ENCODE assay signal across 35 cellular contexts in genomic region chr22:33035276-33035863, GRCh38. TPM values are rescaled to one million over a fixed set of nuclear protein-coding genes. Genes with fewer than 3 reads are reported as not detected.
"Had no signal": no experiment of that assay in that cellular context is flagged by ENCODE, and none has a peak within 500 bp of the region (broad histone marks: within the 10 kb centered on the region; RNA-seq: fewer than 3 reads in every experiment).

No MANE protein-coding gene starts in this region.

- H3K36me3 Mint-ChIP-seq: activated CD4-positive, alpha-beta memory T cell treated with anti-CD3 and anti-CD28 coated beads for 36 hours; activated naive CD8-positive, alpha-beta T cell treated with anti-CD3 and anti-CD28 coated beads for 36 hours; immature natural killer cell; stimulated activated memory B cell treated with anti-CD40 and anti-IgM and Interleukin-4, amounts not matched to agents 10 μg/mL and 1 μg/mL and 100 μg/mL, for 72 hours had no signal

- H3K9me3 Mint-ChIP-seq: activated CD4-positive, alpha-beta memory T cell treated with anti-CD3 and anti-CD28 coated beads for 36 hours; activated naive CD4-positive, alpha-beta T cell treated with anti-CD3 and anti-CD28 coated beads for 36 hours; activated naive CD8-positive, alpha-beta T cell treated with anti-CD3 and anti-CD28 coated beads for 36 hours; activated T-helper 1 cell treated with anti-CD3 and anti-CD28 coated beads, Interleukin-12 subunit alpha, Interleukin-12 subunit beta, Interleukin-2, Interleukin-4 antibody, amounts not matched to agents 30 ng/mL and 10 ng/mL and 1 ng/mL, durations not matched to agents 14 hours and 24 hours and 36 hours; brain; effector memory CD8-positive, alpha-beta T cell; immature natural killer cell; nephron; stimulated activated memory B cell treated with anti-CD40 and anti-IgM and Interleukin-4, amounts not matched to agents 10 μg/mL and 1 μg/mL and 100 μg/mL, for 72 hours; stimulated activated naive CD8-positive, alpha-beta T cell treated with anti-CD3 and anti-CD28 coated beads, Interleukin-15, amount 100 ng/mL, for 72 hours; T-helper 2 cell treated with Interferon-gamma antibody and Interleukin-4, amounts not matched to agents 5 μg/mL and 100 μg/mL, for 36 hours had no signal

- H3K36me3 ChIP-seq: adrenal gland, ascending aorta, gastroesophageal sphincter, left ventricle myocardium inferior, upper lobe of left lung had no signal

- H3K4me1 ChIP-seq: adrenal gland, ascending aorta, left ventricle myocardium inferior, upper lobe of left lung had no signal

- H3K27ac Mint-ChIP-seq: activated CD4-positive, alpha-beta memory T cell treated with anti-CD3 and anti-CD28 coated beads for 36 hours; activated naive CD4-positive, alpha-beta T cell treated with anti-CD3 and anti-CD28 coated beads for 36 hours; activated naive CD8-positive, alpha-beta T cell treated with anti-CD3 and anti-CD28 coated beads for 36 hours; activated T-helper 1 cell treated with anti-CD3 and anti-CD28 coated beads, Interleukin-12 subunit alpha, Interleukin-12 subunit beta, Interleukin-2, Interleukin-4 antibody, amounts not matched to agents 30 ng/mL and 10 ng/mL and 1 ng/mL, durations not matched to agents 14 hours and 24 hours and 36 hours; effector memory CD8-positive, alpha-beta T cell; immature natural killer cell; stimulated activated memory B cell treated with anti-CD40 and anti-IgM and Interleukin-4, amounts not matched to agents 10 μg/mL and 1 μg/mL and 100 μg/mL, for 72 hours; T-helper 2 cell treated with Interferon-gamma antibody and Interleukin-4, amounts not matched to agents 5 μg/mL and 100 μg/mL, for 36 hours had no signal

- H3K27ac ChIP-seq: ascending aorta, coronary artery, gastroesophageal sphincter, left ventricle myocardium inferior, upper lobe of left lung had no signal

- H3K4me3 Mint-ChIP-seq: activated CD4-positive, alpha-beta memory T cell treated with anti-CD3 and anti-CD28 coated beads for 36 hours; activated naive CD4-positive, alpha-beta T cell treated with anti-CD3 and anti-CD28 coated beads for 36 hours; activated naive CD8-positive, alpha-beta T cell treated with anti-CD3 and anti-CD28 coated beads for 36 hours; activated T-helper 1 cell treated with anti-CD3 and anti-CD28 coated beads, Interleukin-12 subunit alpha, Interleukin-12 subunit beta, Interleukin-2, Interleukin-4 antibody, amounts not matched to agents 30 ng/mL and 10 ng/mL and 1 ng/mL, durations not matched to agents 14 hours and 24 hours and 36 hours; brain; effector memory CD8-positive, alpha-beta T cell; immature natural killer cell; nephron; stimulated activated memory B cell treated with anti-CD40 and anti-IgM and Interleukin-4, amounts not matched to agents 10 μg/mL and 1 μg/mL and 100 μg/mL, for 72 hours; stimulated activated naive CD8-positive, alpha-beta T cell treated with anti-CD3 and anti-CD28 coated beads, Interleukin-15, amount 100 ng/mL, for 72 hours; T-helper 2 cell treated with Interferon-gamma antibody and Interleukin-4, amounts not matched to agents 5 μg/mL and 100 μg/mL, for 36 hours had no signal

- H3K4me3 ChIP-seq: adrenal gland, ascending aorta, coronary artery, dorsolateral prefrontal cortex, gastroesophageal sphincter, left ventricle myocardium inferior, smooth muscle cell, upper lobe of left lung had no signal

- H3K27me3 ChIP-seq: adrenal gland, ascending aorta, upper lobe of left lung had no signal

- DNase-seq: activated CD4-positive, alpha-beta memory T cell treated with anti-CD3 and anti-CD28 coated beads for 36 hours; activated CD4-positive, alpha-beta T cell treated with anti-CD3 and anti-CD28 coated beads for 48 hours; activated CD8-positive, alpha-beta memory T cell treated with anti-CD3 and anti-CD28 coated beads, Interleukin-2, amount 50 U/mL, for 4 hours; activated effector memory CD4-positive, alpha-beta T cell treated with anti-CD3 and anti-CD28 coated beads, Interleukin-2, amount 50 U/mL, for 16 hours; activated naive CD4-positive, alpha-beta T cell treated with anti-CD3 and anti-CD28 coated beads for 36 hours; activated naive CD8-positive, alpha-beta T cell treated with anti-CD3 and anti-CD28 coated beads for 36 hours; activated T-cell treated with anti-CD3 and anti-CD28 coated beads, Interleukin-2, amount 50 U/mL, for 1 hour; dorsolateral prefrontal cortex; effector memory CD8-positive, alpha-beta T cell; hippocampal formation; immature natural killer cell; left ventricle myocardium inferior; stimulated activated CD4-positive, alpha-beta T cell treated with anti-CD3 and anti-CD28 coated beads, Interleukin-1b, Interleukin-23, amount 100 ng/mL, for 48 hours; stimulated activated CD4-positive, alpha-beta T cell treated with anti-CD3 and anti-CD28 coated beads, Interleukin-4, amount 100 ng/mL, for 4 hours; stimulated activated CD8-positive, alpha-beta memory T cell treated with anti-CD3 and anti-CD28 coated beads, Interleukin-4, amount 100 ng/mL, for 48 hours; stimulated activated naive CD8-positive, alpha-beta T cell treated with anti-CD3 and anti-CD28 coated beads, Interleukin-15, amount 100 ng/mL, for 72 hours; substantia nigra; T-helper 1 cell; upper lobe of left lung had no signal

- ATAC-seq: effector memory CD8-positive, alpha-beta T cell; gastroesophageal sphincter; sciatic nerve; stimulated activated memory B cell treated with anti-CD40 and anti-IgM and Interleukin-4, amounts not matched to agents 10 μg/mL and 1 μg/mL and 100 μg/mL, for 72 hours; stimulated activated naive CD8-positive, alpha-beta T cell treated with anti-CD3 and anti-CD28 coated beads, Interleukin-15, amount 100 ng/mL, for 72 hours had no signal

- H3K9me3 ChIP-seq: adrenal gland, ascending aorta, gastroesophageal sphincter, left ventricle myocardium inferior, upper lobe of left lung had no signal

- H3K4me1 Mint-ChIP-seq: activated naive CD8-positive, alpha-beta T cell treated with anti-CD3 and anti-CD28 coated beads for 36 hours; immature natural killer cell; nephron; stimulated activated memory B cell treated with anti-CD40 and anti-IgM and Interleukin-4, amounts not matched to agents 10 μg/mL and 1 μg/mL and 100 μg/mL, for 72 hours; stimulated activated naive CD8-positive, alpha-beta T cell treated with anti-CD3 and anti-CD28 coated beads, Interleukin-15, amount 100 ng/mL, for 72 hours had no signal

RNA-seq across cellular contexts. Expression of gene SYN3, which starts 22.8 kb away (rescaled TPM):
- total RNA-seq: activated CD4-positive, alpha-beta memory T cell treated with anti-CD3 and anti-CD28 coated beads for 36 hours; activated CD8-positive, alpha-beta memory T cell treated with anti-CD3 and anti-CD28 coated beads for 36 hours; activated naive CD4-positive, alpha-beta T cell treated with anti-CD3 and anti-CD28 coated beads for 36 hours; activated naive CD8-positive, alpha-beta T cell treated with anti-CD3 and anti-CD28 coated beads for 36 hours; activated T-helper 1 cell treated with anti-CD3 and anti-CD28 coated beads, Interleukin-12 subunit alpha, Interleukin-12 subunit beta, Interleukin-2, Interleukin-4 antibody, amounts not matched to agents 30 ng/mL and 10 ng/mL and 1 ng/mL, durations not matched to agents 14 hours and 24 hours and 36 hours; ascending aorta; endothelial cell of umbilical vein; fibroblast of lung; kidney epithelial cell; osteoblast had no signal
- polyA plus RNA-seq: endothelial cell of umbilical vein, immature natural killer cell had no signal
